22 cellular contexts compared by ENCODE assay signal in the genomic region with DNA sequence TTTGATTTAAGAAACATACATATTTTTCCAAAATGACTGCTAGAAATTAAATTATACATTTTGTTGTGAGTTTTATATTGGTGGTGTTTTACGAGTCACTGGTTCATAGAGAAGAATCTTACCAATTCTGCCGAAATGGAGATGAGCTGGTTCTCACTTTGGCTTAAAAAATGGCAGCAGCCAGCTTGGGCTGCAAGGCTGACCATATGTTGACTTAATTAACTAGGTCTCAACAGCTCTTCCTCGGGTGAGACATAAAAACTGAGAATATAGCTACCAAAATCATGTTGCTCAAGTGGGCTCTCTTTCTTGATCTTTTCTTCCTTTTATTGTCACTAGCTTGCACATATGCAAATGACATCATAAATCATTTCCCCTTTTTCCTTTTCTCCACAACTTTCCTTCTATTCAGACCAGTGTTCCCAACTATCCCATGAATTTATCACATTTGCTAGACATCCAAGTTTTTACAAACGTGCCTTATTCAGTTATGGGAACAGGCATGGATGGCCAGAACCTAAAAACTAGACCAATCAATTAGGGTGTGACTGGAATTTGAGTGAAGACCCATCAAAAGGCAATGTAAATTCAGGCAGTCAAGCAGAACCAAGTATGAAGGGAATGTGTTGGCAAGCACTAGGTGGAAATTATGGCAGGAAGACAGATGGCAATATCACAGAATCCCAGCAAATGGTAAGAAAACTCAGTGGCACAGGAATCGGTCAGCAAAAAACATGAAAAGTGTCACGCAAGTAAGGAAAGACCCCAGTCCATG. TPM values are rescaled to one million over a fixed set of nuclear protein-coding genes. Genes with fewer than 3 reads are reported as not detected.
DNase-seq lines count a peak whose midpoint lies in the region; ATAC-seq and TF ChIP-seq lines count a peak whose summit lies in the region.
"Had no signal": no experiment of that assay in that cellular context is flagged by ENCODE, and none has a peak within 500 bp of the region (broad histone marks: within the 10 kb centered on the region; RNA-seq: fewer than 3 reads in every experiment).

No MANE protein-coding gene starts in this region.

- peaks cover 22% of the 10 kb centered on the region for H3K4me1 Mint-ChIP-seq in brain
- H3K4me1 Mint-ChIP-seq in neural progenitor cell, result peaks cover 17% of the 10 kb centered on the region
- H3K4me1 Mint-ChIP-seq in activated naive CD8-positive, alpha-beta T cell treated with anti-CD3 and anti-CD28 coated beads for 36 hours, result no peaks in the 10 kb centered on the region
- H3K4me1 Mint-ChIP-seq: GM23338, naive B cell had no signal

- H4K20me1 ChIP-seq in neural progenitor cell (ENCODE audit: low read depth), result no peaks in the 10 kb centered on the region

- ATAC-seq in Right ventricle myocardium superior (ENCODE audit: poor library complexity), result no peak
- ATAC-seq: body of pancreas, GM23338 had no signal

- H3K4me1 ChIP-seq in neural progenitor cell, result peaks cover 14% of the 10 kb centered on the region
- H3K4me1 ChIP-seq: body of pancreas had no signal

- H2AFZ ChIP-seq in neural progenitor cell (replicated peaks), result peak overlapping the region; percentile 44
- H2AFZ ChIP-seq: GM23338 had no signal

- H3K36me3 ChIP-seq in neural progenitor cell, result no peaks in the 10 kb centered on the region

- H3K27me3 Mint-ChIP-seq in brain, result no peaks in the 10 kb centered on the region
- H3K27me3 Mint-ChIP-seq in neural progenitor cell (ENCODE audit: insufficient read depth, low read depth), result no peaks in the 10 kb centered on the region
- H3K27me3 Mint-ChIP-seq in activated naive CD8-positive, alpha-beta T cell treated with anti-CD3 and anti-CD28 coated beads for 36 hours, result peaks cover 45% of the 10 kb centered on the region

- H3K9me3 Mint-ChIP-seq in brain, result no peaks in the 10 kb centered on the region
- H3K9me3 Mint-ChIP-seq in neural progenitor cell, result no peaks in the 10 kb centered on the region
- no peaks in the 10 kb centered on the region for H3K9me3 Mint-ChIP-seq in activated naive CD8-positive, alpha-beta T cell treated with anti-CD3 and anti-CD28 coated beads for 36 hours
- H3K9me3 Mint-ChIP-seq: GM23338; naive B cell; stimulated activated naive CD8-positive, alpha-beta T cell treated with anti-CD3 and anti-CD28 coated beads, Interleukin-15, Interleukin-2, amounts not matched to agents 100 ng/mL and 50 ng/mL, for 24 hours had no signal

- no peaks in the 10 kb centered on the region for H3K27me3 ChIP-seq in neural progenitor cell
- H3K27me3 ChIP-seq: body of pancreas had no signal

- H3K4me3 ChIP-seq in neural progenitor cell, result no peak overlapping the region
- H3K4me3 ChIP-seq: body of pancreas, GM23338, skin epidermis had no signal

- TF ChIP-seq CTCF in brain (conservative IDR thresholded peaks at IDR 0.05) (no peak), neural progenitor cell (IDR thresholded peaks at IDR 0.05) (no peak)

- intact Hi-C loops in Right ventricle myocardium superior (cut with DNase I), result no loop called here

- no peaks in the 10 kb centered on the region for H3F3A ChIP-seq in neural progenitor cell (ENCODE audit: low read depth)

- H3K4me3 Mint-ChIP-seq in brain (peak overlapping the region in 1 of 5 experiments; percentile 5), neural progenitor cell (no peak overlapping the region)
- no peak overlapping the region for H3K4me3 Mint-ChIP-seq in activated naive CD8-positive, alpha-beta T cell treated with anti-CD3 and anti-CD28 coated beads for 36 hours
- H3K4me3 Mint-ChIP-seq: GM23338; naive B cell; stimulated activated naive CD8-positive, alpha-beta T cell treated with anti-CD3 and anti-CD28 coated beads, Interleukin-15, Interleukin-2, amounts not matched to agents 100 ng/mL and 50 ng/mL, for 24 hours had no signal

- H3K4me2 ChIP-seq in neural progenitor cell, result no peak overlapping the region
- H3K4me2 ChIP-seq: GM23338 had no signal

- H3K27ac ChIP-seq in neural progenitor cell, result no peak overlapping the region
- H3K27ac ChIP-seq: body of pancreas, HL-60, skin epidermis had no signal

- H3K36me3 Mint-ChIP-seq in brain (no peaks in the 10 kb centered on the region), neural progenitor cell (no peaks in the 10 kb centered on the region)
- no peaks in the 10 kb centered on the region for H3K36me3 Mint-ChIP-seq in activated naive CD8-positive, alpha-beta T cell treated with anti-CD3 and anti-CD28 coated beads for 36 hours
- H3K36me3 Mint-ChIP-seq: naive B cell had no signal

- H3K9me3 ChIP-seq in neural progenitor cell (ENCODE audit: low read depth), result no peaks in the 10 kb centered on the region
- H3K9me3 ChIP-seq: body of pancreas had no signal

- H3K79me2 ChIP-seq in neural progenitor cell (ENCODE audit: low read depth), result no peaks in the 10 kb centered on the region

- DNase-seq in DMS 273 (lab: John Stamatoyannopoulos, UW; ENCODE audit: unreplicated experiment) (peak; percentile 77), NCI-H446 (lab: John Stamatoyannopoulos, UW) (peak; percentile 77 to 88), neural progenitor cell (ENCODE audit: low spot score) (no peak), DMS153 (lab: John Stamatoyannopoulos, UW) (no peak), Right ventricle myocardium superior (no peak)
- DNase-seq in activated naive CD8-positive, alpha-beta T cell treated with anti-CD3 and anti-CD28 coated beads for 36 hours, result no peak
- no peak for DNase-seq in activated CD8-positive, alpha-beta memory T cell treated with anti-CD3 and anti-CD28 coated beads, Interleukin-2, amount 50 U/mL, for 48 hours
- DNase-seq: activated CD4-positive, CD25-positive, alpha-beta regulatory T cell treated with anti-CD3 and anti-CD28 coated beads, Interleukin-2, amount 50 U/mL, for 72 hours; activated T-cell treated with anti-CD3 and anti-CD28 coated beads, Interleukin-2, amount 50 U/mL, for 1 hour; body of pancreas; DMS79; Kasumi-1; naive B cell; NCI-H187; NCI-H774; T-helper 2 cell had no signal

- H3K27ac Mint-ChIP-seq in brain, result peak overlapping the region in 3 of 5 experiments; percentile 4 to 5 (median 5)
- no peak overlapping the region for H3K27ac Mint-ChIP-seq in neural progenitor cell
- no peak overlapping the region for H3K27ac Mint-ChIP-seq in activated naive CD8-positive, alpha-beta T cell treated with anti-CD3 and anti-CD28 coated beads for 36 hours
- H3K27ac Mint-ChIP-seq: GM23338; naive B cell; stimulated activated naive CD8-positive, alpha-beta T cell treated with anti-CD3 and anti-CD28 coated beads, Interleukin-15, Interleukin-2, amounts not matched to agents 100 ng/mL and 50 ng/mL, for 24 hours had no signal

- H3K9ac ChIP-seq in neural progenitor cell, result no peak overlapping the region

RNA-seq across cellular contexts. Expression of a gene that starts 6.4 kb away (rescaled TPM):
- polyA plus RNA-seq in brain (ENCODE audit: insufficient read depth, low read depth, low replicate concordance), result 0.98 TPM
- 17.3 and 26.7 TPM in 2 replicates for total RNA-seq in neural progenitor cell (ENCODE audit: low replicate concordance)
- not detected for total RNA-seq in activated naive CD8-positive, alpha-beta T cell treated with anti-CD3 and anti-CD28 coated beads for 36 hours
- total RNA-seq in Right ventricle myocardium superior, result 56.9 TPM
- polyA plus RNA-seq: BJ had no signal

Comparison
In these comparisons a context has a peak if more than half of its experiments do, and no peak if none do; other contexts are left out.
1. DNase-seq: peak in DMS 273 (single experiment) and NCI-H446 (2 of 2); none in neural progenitor cell (single experiment), activated naive CD8-positive, alpha-beta T cell treated with anti-CD3 and anti-CD28 coated beads for 36 hours (single experiment), activated CD8-positive, alpha-beta memory T cell treated with anti-CD3 and anti-CD28 coated beads, Interleukin-2, amount 50 U/mL, for 48 hours (single experiment), DMS153 (single experiment) and Right ventricle myocardium superior (single experiment).
2. H3K27ac Mint-ChIP-seq: peak in brain (3 of 5); none in neural progenitor cell (single experiment) and activated naive CD8-positive, alpha-beta T cell treated with anti-CD3 and anti-CD28 coated beads for 36 hours (single experiment).
3. RNA of a gene that starts 6.4 kb away (total RNA-seq): 56.9 TPM in Right ventricle myocardium superior (single experiment) and 17.3 to 26.7 TPM in neural progenitor cell; not detected in activated naive CD8-positive, alpha-beta T cell treated with anti-CD3 and anti-CD28 coated beads for 36 hours; every median in the first group is over 10 times any median in the second.